In genomic region chr18:27185025-27185763, GRCh38 we compare ENCODE assay signal across 8 cellular contexts. TPM values are rescaled to one million over a fixed set of nuclear protein-coding genes. Genes with fewer than 3 reads are reported as not detected.
DNase-seq lines count a peak whose midpoint lies in the region; ATAC-seq and TF ChIP-seq lines count a peak whose summit lies in the region.
"Had no signal": no experiment of that assay in that cellular context is flagged by ENCODE, and none has a peak within 500 bp of the region (broad histone marks: within the 10 kb centered on the region; RNA-seq: fewer than 3 reads in every experiment).

Gene CHST9 (minus strand): TSS chr18:27185308. CDS start chr18:27142809, 42,499 bp downstream.

- ATAC-seq in GM21825 (IDR thresholded peaks at IDR 0.05; ENCODE audit: unreplicated experiment), result no peak
- no peak for ATAC-seq in naive thymus-derived CD4-positive, alpha-beta T cell

- no peaks in the 10 kb centered on the region for H3K79me2 ChIP-seq in OCI-LY7 (ENCODE audit: insufficient read depth, low read depth, low read length)

- peaks cover 0 to 6% (median 0%) of the 10 kb centered on the region in 5 donors for H3K36me3 Mint-ChIP-seq in naive thymus-derived CD4-positive, alpha-beta T cell

- peaks cover 31 to 39% (median 33%) of the 10 kb centered on the region in 5 donors for H3K27me3 Mint-ChIP-seq in naive thymus-derived CD4-positive, alpha-beta T cell

- H3K4me3 ChIP-seq in brain microvascular endothelial cell (ENCODE audit: low read depth, low read length) (peak within 1 kb of the TSS; percentile 39), transverse colon (peak within 1 kb of the TSS in 3 of 4 donors; percentile 10 to 39 (median 14)), OCI-LY7 (ENCODE audit: low read depth, low read length, poor library complexity, severe bottlenecking) (no peak within 1 kb of the TSS)
- no peak within 1 kb of the TSS for H3K4me3 ChIP-seq in naive thymus-derived CD4-positive, alpha-beta T cell (ENCODE audit: low read length)

- no peak within 1 kb of the TSS for H3K4me2 ChIP-seq in OCI-LY7 (ENCODE audit: low read length)

- WGBS in transverse colon (ENCODE audit: low coverage in 1 of 2), 2 donors, result 11 to 35% methylated on average over 5 to 29 of the region's 67 CpGs

- CTCF ChIA-PET in OCI-LY7 (lab: Charles Lee; ENCODE audit: unreplicated experiment), result no interaction called here
- CTCF ChIA-PET in naive thymus-derived CD4-positive, alpha-beta T cell (lab: Charles Lee), result no interaction called here

- POLR2A ChIA-PET in OCI-LY7 (lab: Charles Lee), result no interaction called here
- POLR2A ChIA-PET in naive thymus-derived CD4-positive, alpha-beta T cell (lab: Charles Lee), result no interaction called here

- peaks cover 3% of the 10 kb centered on the region for H3K27me3 ChIP-seq in brain microvascular endothelial cell (replicated peaks)
- H3K27me3 ChIP-seq in transverse colon, result peaks cover 61% of the 10 kb centered on the region
- no peaks in the 10 kb centered on the region for H3K27me3 ChIP-seq in naive thymus-derived CD4-positive, alpha-beta T cell (ENCODE audit: control insufficient read depth in 2 of 2, insufficient read depth in 2 of 2, low read length in 2 of 2)

- H3K4me1 Mint-ChIP-seq in naive thymus-derived CD4-positive, alpha-beta T cell, result peaks cover 0 to 5% (median 0%) of the 10 kb centered on the region in 7 donors

- peaks cover 0 to 24% (median 7%) of the 10 kb centered on the region in 11 donors for H3K9me3 Mint-ChIP-seq in naive thymus-derived CD4-positive, alpha-beta T cell

- H3K9me3 ChIP-seq in transverse colon (no peaks in the 10 kb centered on the region), OCI-LY7 (ENCODE audit: low read length) (no peaks in the 10 kb centered on the region)
- no peaks in the 10 kb centered on the region for H3K9me3 ChIP-seq in naive thymus-derived CD4-positive, alpha-beta T cell (ENCODE audit: control insufficient read depth in 2 of 3, low read length in 3 of 3)

- no peak within 1 kb of the TSS for H2AFZ ChIP-seq in OCI-LY7 (ENCODE audit: low read length)

- no peak for TF ChIP-seq POLR2A in transverse colon (IDR thresholded peaks at IDR 0.05)

- DNase-seq in NCI-H1417 (lab: John Stamatoyannopoulos, UW) (peak in 2 of 3 experiments; percentile 82 to 89), brain microvascular endothelial cell (no peak), left kidney (ENCODE audit: low read depth, low spot score) (peak; percentile 75), transverse colon (no peak), OCI-LY7 (ENCODE audit: low spot score) (no peak)
- DNase-seq in naive thymus-derived CD4-positive, alpha-beta T cell, result no peak

- no peaks in the 10 kb centered on the region for H4K20me1 ChIP-seq in OCI-LY7 (ENCODE audit: insufficient read depth, low read length)

- H3K4me1 ChIP-seq in transverse colon, result peaks cover 0 to 7% (median 3%) of the 10 kb centered on the region in 4 donors
- no peaks in the 10 kb centered on the region for H3K4me1 ChIP-seq in OCI-LY7 (ENCODE audit: insufficient read depth, low read length, poor library complexity, severe bottlenecking)
- no peaks in the 10 kb centered on the region for H3K4me1 ChIP-seq in naive thymus-derived CD4-positive, alpha-beta T cell (ENCODE audit: control insufficient read depth in 2 of 2, insufficient read depth in 2 of 2, low read length in 2 of 2)

- intact Hi-C loops in transverse colon (cut with DNase I; ENCODE audit: low total_unique reads), result no loop called here
- intact Hi-C loops in OCI-LY7 (cut with micrococcal nuclease; ENCODE audit: unreplicated experiment), result no loop called here
- intact Hi-C loops in naive thymus-derived CD4-positive, alpha-beta T cell (cut with micrococcal nuclease), result no loop called here

- TF ChIP-seq EP300 in transverse colon (IDR thresholded peaks at IDR 0.05; ENCODE audit: low read depth), result no peak

- TF ChIP-seq CTCF in brain microvascular endothelial cell (IDR thresholded peaks at IDR 0.05; ENCODE audit: low read depth, low read length, missing control alignments), result no peak
- TF ChIP-seq CTCF in transverse colon (IDR thresholded peaks at IDR 0.05), result no peak
- TF ChIP-seq CTCF in OCI-LY7 (conservative IDR thresholded peaks at IDR 0.05; ENCODE audit: low read length), result no peak

- BruUV-seq in OCI-LY7 (replicated peaks; lab: Mats Ljungman, UMichigan), result no TSS peak

- no peak within 1 kb of the TSS for H3K27ac Mint-ChIP-seq in naive thymus-derived CD4-positive, alpha-beta T cell

- H3K36me3 ChIP-seq in brain microvascular endothelial cell (replicated peaks) (no peaks in the 10 kb centered on the region), transverse colon (no peaks in the 10 kb centered on the region), OCI-LY7 (ENCODE audit: insufficient read depth, low read length) (no peaks in the 10 kb centered on the region)
- H3K36me3 ChIP-seq in naive thymus-derived CD4-positive, alpha-beta T cell (ENCODE audit: control insufficient read depth in 2 of 3, insufficient read depth in 3 of 3, low read length in 3 of 3), result no peaks in the 10 kb centered on the region

- no peaks in the 10 kb centered on the region for H3K9me2 ChIP-seq in OCI-LY7 (ENCODE audit: insufficient read depth, low read length)

- no peak within 1 kb of the TSS for H3K27ac ChIP-seq in brain microvascular endothelial cell
- no peak within 1 kb of the TSS for H3K27ac ChIP-seq in transverse colon
- H3K27ac ChIP-seq in OCI-LY7 (ENCODE audit: low read depth, low read length, poor library complexity, severe bottlenecking), result no peak within 1 kb of the TSS
- H3K27ac ChIP-seq in naive thymus-derived CD4-positive, alpha-beta T cell (ENCODE audit: low read depth, low read length), result no peak within 1 kb of the TSS

- no peak within 1 kb of the TSS for H3K4me3 Mint-ChIP-seq in naive thymus-derived CD4-positive, alpha-beta T cell

- in situ Hi-C loops in brain microvascular endothelial cell (cut with HindIII; ENCODE audit: low pct_ligation_motif_present, low sequenced_read_pairs) (no loop called here), transverse colon (cut with MboI; ENCODE audit: low pct_ligation_motif_present in 1 of 4, low pct_unique_long_range_greater_than_20kb in 1 of 4, low sequenced_read_pairs in 3 of 4) (no loop called here)

RNA-seq across cellular contexts. Expression of gene CHST9, which starts in this region (rescaled TPM):
- total RNA-seq in transverse colon (under 1 TPM in 3 of 4 donors, not detected in 1; 0.16 to 0.80 (median 0.41) TPM), OCI-LY7 (2022) (not detected in 2 replicates)
- total RNA-seq in OCI-LY7 (2014; rRNA removed; shearing (Covaris generic)), result not detected in 2 replicates
- not detected for total RNA-seq in naive thymus-derived CD4-positive, alpha-beta T cell
- polyA plus RNA-seq in naive thymus-derived CD4-positive, alpha-beta T cell, result not detected
- total RNA-seq: glomerular endothelial cell had no signal

Comparison
In these comparisons a context has a peak if more than half of its experiments do, and no peak if none do; other contexts are left out.
1. DNase-seq: peak in NCI-H1417 (2 of 3) and left kidney (single experiment); none in brain microvascular endothelial cell (single experiment), transverse colon (single experiment), OCI-LY7 (single experiment) and naive thymus-derived CD4-positive, alpha-beta T cell (0 of 9).
2. H3K4me3 ChIP-seq: peak in brain microvascular endothelial cell (single experiment) and transverse colon (3 of 4); none in OCI-LY7 (single experiment) and naive thymus-derived CD4-positive, alpha-beta T cell (single experiment).